In genomic region chr3:152518346-152518745, GRCh38 we compare ENCODE assay signal across 1 cellular context.
TF ChIP-seq lines count a peak whose summit lies in the region.

No MANE protein-coding gene starts in this region.

TF ChIP-seq in GM23338, 12 proteins besides CTCF, POLR2A, EP300 and RAD21 (continued from another document):
- TF ChIP-seq ZNF462 (CRISPR knock-in tag; IDR thresholded peaks at IDR 0.05) = no peak
- TF ChIP-seq REST (IDR thresholded peaks at IDR 0.05; ENCODE audit: unreplicated experiment) = no peak
- TF ChIP-seq NANOG (IDR thresholded peaks at IDR 0.05; ENCODE audit: borderline replicate concordance) = no peak
- TF ChIP-seq POLR2AphosphoS5 (IDR thresholded peaks at IDR 0.05; ENCODE audit: low read depth) = no peak
- TF ChIP-seq ETS1 (IDR thresholded peaks at IDR 0.05) = no peak
